Comparison of ENCODE assay signal across 11 cellular contexts in genomic region chr15:77753238-77753873, GRCh38.
DNase-seq lines count a peak whose midpoint lies in the region; ATAC-seq, FAIRE-seq and TF ChIP-seq lines count a peak whose summit lies in the region.
"Had no signal": no experiment of that assay in that cellular context is flagged by ENCODE, and none has a peak within 500 bp of the region (broad histone marks: within the 10 kb centered on the region; RNA-seq: fewer than 3 reads in every experiment).

No MANE protein-coding gene starts in this region.

- peaks cover 4% of the 10 kb centered on the region for H3K27me3 Mint-ChIP-seq in neural crest cell (ENCODE audit: low read depth)

- ATAC-seq in GM18520 (IDR thresholded peaks at IDR 0.05; ENCODE audit: unreplicated experiment): no peak
- ATAC-seq: heart right ventricle had no signal

- TF ChIP-seq CTCF in choroid plexus epithelial cell (conservative IDR thresholded peaks at IDR 0.05; ENCODE audit: low read depth, low read length) (no peak), neural crest cell (conservative IDR thresholded peaks at IDR 0.05) (no peak)

- H3K4me3 ChIP-seq in choroid plexus epithelial cell (ENCODE audit: low read depth, low read length): no peak overlapping the region
- H3K4me3 ChIP-seq: heart right ventricle had no signal

- H3K9me3 Mint-ChIP-seq in neural crest cell: no peaks in the 10 kb centered on the region
- H3K9me3 Mint-ChIP-seq: T-helper 1 cell treated with Interleukin-12 subunit alpha and Interleukin-12 subunit beta and Interleukin-4 antibody, amounts not matched to agents 30 μg/mL and 1 μg/mL, for 36 hours had no signal

- H3K4me1 Mint-ChIP-seq in neural crest cell: no peaks in the 10 kb centered on the region

- TF ChIP-seq POLR2A in GM12892 (IDR thresholded peaks at IDR 0.05; ENCODE audit: low read depth, low read length): no peak

- H3K4me3 Mint-ChIP-seq in neural crest cell: no peak overlapping the region
- H3K4me3 Mint-ChIP-seq: T-helper 1 cell treated with Interleukin-12 subunit alpha and Interleukin-12 subunit beta and Interleukin-4 antibody, amounts not matched to agents 30 μg/mL and 1 μg/mL, for 36 hours had no signal

- no peak overlapping the region for H3K27ac Mint-ChIP-seq in neural crest cell (ENCODE audit: unreplicated experiment)
- H3K27ac Mint-ChIP-seq: T-helper 1 cell treated with Interleukin-12 subunit alpha and Interleukin-12 subunit beta and Interleukin-4 antibody, amounts not matched to agents 30 μg/mL and 1 μg/mL, for 36 hours had no signal

- DNase-seq in NCI-H1417 (lab: John Stamatoyannopoulos, UW): peak in 2 of 3 experiments; percentile 18 to 54
- DNase-seq in NCI-H1417 treated with DMSO at 0.1 percent for 48 hours (lab: John Stamatoyannopoulos, UW): no peak
- DNase-seq in M059J (ENCODE audit: low read depth): peak; percentile 20
- peak; percentile 32 for DNase-seq in choroid plexus epithelial cell (ENCODE audit: low read depth)
- peak; percentile 73 for DNase-seq in neural crest cell (ENCODE audit: low read depth, low spot score)
- DNase-seq in GM12892 (ENCODE audit: insufficient read length): no peak
- DNase-seq in activated naive CD4-positive, alpha-beta T cell treated with anti-CD3 and anti-CD28 coated beads, Interleukin-2, amount 50 U/mL, for 16 hours: no peak
- DNase-seq: NCI-H146 had no signal

- no peak for FAIRE-seq in GM12892 (lab: Jason Lieb, UNC)

- H3K36me3 Mint-ChIP-seq in neural crest cell (ENCODE audit: low read depth): no peaks in the 10 kb centered on the region

Comparison
In these comparisons a context has a peak if more than half of its experiments do, and no peak if none do; other contexts are left out.
1. DNase-seq: peak in NCI-H1417 (2 of 3), M059J (single experiment), choroid plexus epithelial cell (single experiment) and neural crest cell (single experiment); none in NCI-H1417 treated with DMSO at 0.1 percent for 48 hours (single experiment), GM12892 (single experiment) and activated naive CD4-positive, alpha-beta T cell treated with anti-CD3 and anti-CD28 coated beads, Interleukin-2, amount 50 U/mL, for 16 hours (single experiment).